ENCODE assay signal across 22 cellular contexts in the genomic region with DNA sequence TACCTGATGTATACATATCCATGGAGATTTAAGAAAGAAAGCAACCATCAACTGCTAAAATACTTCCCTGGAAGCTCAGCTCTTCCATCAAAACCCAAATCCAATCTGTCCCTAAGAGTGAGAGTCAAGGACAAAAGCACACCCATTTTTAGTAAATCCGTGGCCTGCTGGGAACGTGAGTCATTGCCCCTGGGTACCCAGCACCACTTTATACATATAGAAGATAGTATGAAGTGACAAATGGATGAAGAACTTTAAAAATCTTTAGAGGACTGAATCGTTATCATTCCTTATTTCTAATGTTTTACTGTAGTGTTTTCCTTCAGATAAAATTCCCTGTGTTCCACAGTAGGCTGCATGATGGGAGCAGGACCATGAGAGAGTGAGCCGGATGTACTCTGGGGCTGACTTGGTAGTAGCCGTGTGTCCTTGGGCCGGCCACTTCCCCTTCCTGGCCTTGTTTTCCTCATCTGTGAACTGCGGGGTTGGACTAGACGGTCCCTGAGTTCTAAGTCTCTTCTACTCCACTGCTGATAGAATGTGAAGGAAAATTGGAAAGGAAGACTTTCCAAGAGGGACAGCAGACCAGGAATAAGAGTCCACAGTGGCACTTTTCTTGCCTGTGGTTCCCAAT. TPM values are rescaled to one million over a fixed set of nuclear protein-coding genes. Genes with fewer than 3 reads are reported as not detected.
DNase-seq lines count a peak whose midpoint lies in the region; ATAC-seq, FAIRE-seq and TF ChIP-seq lines count a peak whose summit lies in the region.
"Had no signal": no experiment of that assay in that cellular context is flagged by ENCODE, and none has a peak within 500 bp of the region (broad histone marks: within the 10 kb centered on the region; RNA-seq: fewer than 3 reads in every experiment).

No MANE protein-coding gene starts in this region.

- no peak for TF ChIP-seq RAD21 in GM12878 (IDR thresholded peaks at IDR 0.05; ENCODE audit: insufficient read depth, low read depth, low read length)

- H3K4me1 ChIP-seq in GM12878 (ENCODE audit: control insufficient read depth, insufficient read depth, low read length): peaks cover 61% of the 10 kb centered on the region

- H3K36me3 Mint-ChIP-seq in CD14-positive monocyte (peaks cover 11 to 15% of the 10 kb centered on the region in 2 donors), IgD-negative memory B cell (peaks cover 3% of the 10 kb centered on the region), osteocyte (ENCODE audit: unreplicated experiment) (peaks cover 4% of the 10 kb centered on the region)
- peaks cover 9% of the 10 kb centered on the region for H3K36me3 Mint-ChIP-seq in T-helper 2 cell treated with Interferon-gamma antibody and Interleukin-4, amounts not matched to agents 5 μg/mL and 100 μg/mL, for 36 hours (ENCODE audit: low read depth)

- TF ChIP-seq POLR2A in GM12878 (IDR thresholded peaks at IDR 0.05; ENCODE audit: low read depth, low read length): no peak

- H3K27ac Mint-ChIP-seq in CD14-positive monocyte (peak overlapping the region in 4 of 7 donors; percentile 6 to 65 (median 29)), IgD-negative memory B cell (peak overlapping the region; percentile 43 to 91 (median 81)), osteocyte (ENCODE audit: unreplicated experiment) (peak overlapping the region; percentile 68)
- no peak overlapping the region for H3K27ac Mint-ChIP-seq in T-helper 2 cell treated with Interferon-gamma antibody and Interleukin-4, amounts not matched to agents 5 μg/mL and 100 μg/mL, for 36 hours
- H3K27ac Mint-ChIP-seq: activated CD4-positive, alpha-beta memory T cell treated with anti-CD3 and anti-CD28 coated beads, Interleukin-2, amount 10 ng/mL, durations not matched to agents 7 days and 5 days; activated naive CD4-positive, alpha-beta T cell treated with anti-CD3 and anti-CD28 coated beads, Interleukin-2, amount 50 U/mL, for 24 hours; activated T-cell treated with anti-CD3 and anti-CD28 coated beads, Interleukin-2, amount 50 U/mL, for 72 hours had no signal

- H3K27me3 ChIP-seq in GM12878 (replicated peaks in 1 of 2; ENCODE audit: control insufficient read depth in 2 of 2, insufficient read depth in 2 of 2, low read length in 1 of 2): no peaks in the 10 kb centered on the region

- TF ChIP-seq CTCF in CD14-positive monocyte (IDR thresholded peaks at IDR 0.05): no peak
- no peak for TF ChIP-seq CTCF in GM12878 (IDR thresholded peaks at IDR 0.05 in 2 of 3, conservative IDR thresholded peaks at IDR 0.05 in 1 of 3; ENCODE audit: control insufficient read depth in 2 of 3, extremely low read depth in 1 of 3, insufficient read depth in 1 of 3, low read depth in 3 of 3, low read length in 3 of 3)
- no peak for TF ChIP-seq CTCF in osteocyte (IDR thresholded peaks at IDR 0.05)

- BruUV-seq in GM12878 (replicated peaks; lab: Mats Ljungman, UMichigan): no TSS peak

- H3K27ac ChIP-seq in GM12878 (ENCODE audit: control insufficient read depth, insufficient read depth): no peak overlapping the region
- H3K27ac ChIP-seq: epithelial cell of prostate, RWPE1 had no signal

- no peak overlapping the region for H3K9ac ChIP-seq in GM12878 (ENCODE audit: control insufficient read depth, insufficient read depth, low read length)

- no peak for FAIRE-seq in GM12878 (lab: Jason Lieb, UNC)
- FAIRE-seq: urothelium cell line had no signal

- no peak for ATAC-seq in GM12878
- ATAC-seq in GM21360 (IDR thresholded peaks at IDR 0.05; ENCODE audit: unreplicated experiment): no peak
- ATAC-seq in HG03342 (IDR thresholded peaks at IDR 0.05; ENCODE audit: unreplicated experiment): no peak
- ATAC-seq: activated T-cell treated with anti-CD3 and anti-CD28 coated beads, Interleukin-2, amount 50 U/mL, for 72 hours; left colon; sciatic nerve had no signal

- SMC1A ChIA-PET in GM12878 (lab: Charles Lee; ENCODE audit: uncharacterized antibody, unreplicated experiment): interaction anchor here (1.6 to 3.0 kb wide), 3 partner anchors 32 to 35 kb away, joined by 3 to 9 read pairs (median 8); no protein-coding TSS in a partner anchor

- no peaks in the 10 kb centered on the region; a peak in 2 of 4 replicates for H3K36me3 ChIP-seq in GM12878 (ENCODE audit: control insufficient read depth in 2 of 2, insufficient read depth in 2 of 2, low read length in 1 of 2)

- no peaks in the 10 kb centered on the region for H3K9me3 ChIP-seq in GM12878 (replicated peaks; ENCODE audit: control insufficient read depth, insufficient read depth, low read length)

- no peak overlapping the region; the same call in 1 of the 2 replicates for H3K4me2 ChIP-seq in GM12878 (ENCODE audit: control insufficient read depth, insufficient read depth)

- no peaks in the 10 kb centered on the region for H3K9me3 Mint-ChIP-seq in CD14-positive monocyte
- H3K9me3 Mint-ChIP-seq in IgD-negative memory B cell: no peaks in the 10 kb centered on the region
- H3K9me3 Mint-ChIP-seq in osteocyte (ENCODE audit: unreplicated experiment): no peaks in the 10 kb centered on the region
- H3K9me3 Mint-ChIP-seq in T-helper 2 cell treated with Interferon-gamma antibody and Interleukin-4, amounts not matched to agents 5 μg/mL and 100 μg/mL, for 36 hours: no peaks in the 10 kb centered on the region
- H3K9me3 Mint-ChIP-seq: activated CD4-positive, alpha-beta memory T cell treated with anti-CD3 and anti-CD28 coated beads, Interleukin-2, amount 10 ng/mL, durations not matched to agents 7 days and 5 days; activated naive CD4-positive, alpha-beta T cell treated with anti-CD3 and anti-CD28 coated beads, Interleukin-2, amount 50 U/mL, for 24 hours; activated T-cell treated with anti-CD3 and anti-CD28 coated beads, Interleukin-2, amount 50 U/mL, for 72 hours; brain had no signal

- no peaks in the 10 kb centered on the region for H4K20me1 ChIP-seq in GM12878 (ENCODE audit: control insufficient read depth, insufficient read depth)

- TF ChIP-seq EP300 in GM12878 (IDR thresholded peaks at IDR 0.05; ENCODE audit: borderline replicate concordance in 1 of 2, control insufficient read depth in 1 of 2, low read depth in 2 of 2, low read length in 2 of 2): no peak

- H3K4me3 Mint-ChIP-seq in CD14-positive monocyte: no peak overlapping the region
- H3K4me3 Mint-ChIP-seq in IgD-negative memory B cell: peak overlapping the region in 3 of 4 donors; percentile 27 to 69 (median 49)
- H3K4me3 Mint-ChIP-seq in osteocyte (ENCODE audit: unreplicated experiment): no peak overlapping the region
- H3K4me3 Mint-ChIP-seq in T-helper 2 cell treated with Interferon-gamma antibody and Interleukin-4, amounts not matched to agents 5 μg/mL and 100 μg/mL, for 36 hours: no peak overlapping the region
- H3K4me3 Mint-ChIP-seq: activated CD4-positive, alpha-beta memory T cell treated with anti-CD3 and anti-CD28 coated beads, Interleukin-2, amount 10 ng/mL, durations not matched to agents 7 days and 5 days; activated naive CD4-positive, alpha-beta T cell treated with anti-CD3 and anti-CD28 coated beads, Interleukin-2, amount 50 U/mL, for 24 hours; activated T-cell treated with anti-CD3 and anti-CD28 coated beads, Interleukin-2, amount 50 U/mL, for 72 hours; brain had no signal

- WGBS in GM12878 (ENCODE audit: insufficient coverage, insufficient replicate concordance, low lambda C conversion rate, missing lambda C conversion rate): 57% methylated on average over 8 of the region's 8 CpGs

- H2AFZ ChIP-seq in GM12878 (ENCODE audit: control insufficient read depth, low read depth, low read length): no peak overlapping the region

- H3K4me1 Mint-ChIP-seq in CD14-positive monocyte (peaks cover 62% of the 10 kb centered on the region), IgD-negative memory B cell (peaks cover 43 to 57% (median 53%) of the 10 kb centered on the region in 3 donors), osteocyte (ENCODE audit: unreplicated experiment) (peaks cover 31% of the 10 kb centered on the region)
- peaks cover 26% of the 10 kb centered on the region for H3K4me1 Mint-ChIP-seq in T-helper 2 cell treated with Interferon-gamma antibody and Interleukin-4, amounts not matched to agents 5 μg/mL and 100 μg/mL, for 36 hours (ENCODE audit: low read depth)

- CTCF ChIA-PET in GM12878 (lab: Yijun Ruan, JAX): interaction anchor here (1.6 to 9.9 kb wide), 2 partner anchors 10 to 111 kb away, joined by 6 to 119 read pairs; no protein-coding TSS in a partner anchor

- intact Hi-C loops in CD14-positive monocyte (cut with micrococcal nuclease): no loop called here
- intact Hi-C loops in GM12878 (cut with micrococcal nuclease; ENCODE audit: unreplicated experiment): no loop called here

- in situ Hi-C loops in GM12878 (cut with MboI): no loop called here

- DNase-seq in CD14-positive monocyte (ENCODE audit: low spot score) (no peak), GM12878 (ENCODE audit: low read depth, low spot score) (no peak), osteocyte (ENCODE audit: extremely low spot score, unreplicated experiment) (no peak), NCI-H82 treated with DMSO at 0.1 percent for 48 hours (lab: John Stamatoyannopoulos, UW; ENCODE audit: unreplicated experiment) (no peak)
- no peak for DNase-seq in T-helper 2 cell treated with Interferon-gamma antibody and Interleukin-4, amounts not matched to agents 5 μg/mL and 100 μg/mL, for 36 hours (ENCODE audit: low spot score)
- DNase-seq: activated CD4-positive, alpha-beta memory T cell treated with anti-CD3 and anti-CD28 coated beads, Interleukin-2, amount 10 ng/mL, durations not matched to agents 7 days and 5 days; activated T-cell treated with anti-CD3 and anti-CD28 coated beads, Interleukin-2, amount 50 U/mL, for 72 hours; Calu3; GF-D8; left colon; NCI-H187 treated with DMSO at 0.1 percent for 48 hours; NCI-H446; SW 1271 had no signal

- peaks cover 5% of the 10 kb centered on the region; the same call in 1 of the 2 replicates for H3K79me2 ChIP-seq in GM12878 (ENCODE audit: control insufficient read depth, insufficient read depth, low read length)

- RAD21 ChIA-PET in GM12878 (lab: Charles Lee; ENCODE audit: unreplicated experiment): interaction anchor here (1.0 to 1.1 kb wide), 3 partner anchors 48 to 110 kb away, joined by 3 read pairs; no protein-coding TSS in a partner anchor

- POLR2A ChIA-PET in GM12878 (lab: Charles Lee): interaction anchor here (1.2 to 1.4 kb wide), 2 partner anchors 13 to 81 kb away, joined by 3 read pairs; no protein-coding TSS in a partner anchor

- no peak overlapping the region for H3K4me3 ChIP-seq in GM12878

- no peaks in the 10 kb centered on the region for H3K27me3 Mint-ChIP-seq in CD14-positive monocyte (ENCODE audit: low read depth in 3 of 3)
- no peaks in the 10 kb centered on the region for H3K27me3 Mint-ChIP-seq in IgD-negative memory B cell
- no peaks in the 10 kb centered on the region for H3K27me3 Mint-ChIP-seq in osteocyte (ENCODE audit: unreplicated experiment)
- H3K27me3 Mint-ChIP-seq in T-helper 2 cell treated with Interferon-gamma antibody and Interleukin-4, amounts not matched to agents 5 μg/mL and 100 μg/mL, for 36 hours (ENCODE audit: low read depth): no peaks in the 10 kb centered on the region
- H3K27me3 Mint-ChIP-seq: activated CD4-positive, alpha-beta memory T cell treated with anti-CD3 and anti-CD28 coated beads, Interleukin-2, amount 10 ng/mL, durations not matched to agents 7 days and 5 days; activated naive CD4-positive, alpha-beta T cell treated with anti-CD3 and anti-CD28 coated beads, Interleukin-2, amount 50 U/mL, for 24 hours; brain had no signal

RNA-seq across cellular contexts. Expression of gene CEP68, which starts 28.5 kb away (rescaled TPM):
- polyA plus RNA-seq in CD14-positive monocyte (1 to 10 TPM; 2.5 to 2.8 TPM), IgD-negative memory B cell (12.1 TPM), GM12878 (2011; rRNA removed) (6.2 and 6.5 TPM in 2 replicates), GM12878 (2014; fragmentation: Illumina TruSeq; extraction: Trizol) (7.6 and 7.7 TPM in 2 replicates), GM12878 (2014; fragmentation: Nextera tagmentation; extraction: Ambion mirVana) (1 to 10 TPM; 1.1 to 2.2 TPM), GM12878 (2014; rRNA removed) (6.1 and 6.5 TPM in 2 replicates), GM12878 (2016; fragmentation: Nextera tagmentation; extraction: Ambion mirVana) (10 to 100 TPM in 1 of 2 experiments, 1 to 10 TPM in 1; 9.7 to 11.1 TPM)
- 45.8 and 53.3 TPM in 2 replicates for total RNA-seq in GM12878 (2013; cell fraction: nucleolus; rRNA removed)
- total RNA-seq in GM12878 (2014; rRNA removed) (6.9 and 7.6 TPM in 2 replicates), GM12878 (2014; rRNA removed; fragmentation: Illumina TruSeq; extraction: Trizol) (7.2 and 7.8 TPM in 2 replicates), GM12878 (2021) (10.8 and 11.1 TPM in 2 replicates), osteocyte (20.7 and 22.4 TPM in 2 replicates)
- polyA plus RNA-seq in GM12878 (2011; ENCODE audit: low read depth): 2.7 TPM
- polyA plus RNA-seq in GM12878 (2011; cell fraction: cytosol; rRNA removed): 4.2 and 4.8 TPM in 2 replicates
- 8.9 and 9.9 TPM in 2 replicates for polyA plus RNA-seq in GM12878 (2011; cell fraction: nucleus; rRNA removed)
- 4.8 and 6.5 TPM in 2 replicates for polyA plus RNA-seq in GM12878 (2012)
- 8.5 and 13.7 TPM in 2 replicates for polyA minus RNA-seq in GM12878 (2011; rRNA and poly(A)+ RNA removed)
- polyA minus RNA-seq in GM12878 (2011; cell fraction: cytosol; rRNA and poly(A)+ RNA removed): 2.7 and 4.9 TPM in 2 replicates
- polyA minus RNA-seq in GM12878 (2011; cell fraction: nucleus; rRNA and poly(A)+ RNA removed): 8.3 and 10.1 TPM in 2 replicates

RNA-seq across cellular contexts. Expression of gene SLC1A4, which starts 38.5 kb away (rescaled TPM):
- polyA plus RNA-seq in CD14-positive monocyte (1 to 10 TPM; 4.4 to 4.5 TPM), IgD-negative memory B cell (3.6 TPM), GM12878 (2011; rRNA removed) (20.3 and 26.9 TPM in 2 replicates), GM12878 (2014; fragmentation: Illumina TruSeq; extraction: Trizol) (27.4 TPM in 2 replicates), GM12878 (2014; fragmentation: Nextera tagmentation; extraction: Ambion mirVana) (10 to 100 TPM; 10.8 to 13.9 TPM), GM12878 (2014; rRNA removed) (28.0 and 29.0 TPM in 2 replicates), GM12878 (2016; fragmentation: Nextera tagmentation; extraction: Ambion mirVana) (10 to 100 TPM; 32.6 to 37.2 TPM)
- total RNA-seq in GM12878 (2013; cell fraction: nucleolus; rRNA removed): 16.4 and 16.7 TPM in 2 replicates
- total RNA-seq in GM12878 (2014; rRNA removed) (35.8 and 37.0 TPM in 2 replicates), GM12878 (2014; rRNA removed; fragmentation: Illumina TruSeq; extraction: Trizol) (23.2 and 23.8 TPM in 2 replicates), GM12878 (2021) (43.2 and 43.4 TPM in 2 replicates), osteocyte (78.7 and 81.8 TPM in 2 replicates)
- polyA plus RNA-seq in GM12878 (2011; ENCODE audit: low read depth): 24.9 TPM
- polyA plus RNA-seq in GM12878 (2011; cell fraction: cytosol; rRNA removed): 27.0 and 29.7 TPM in 2 replicates
- polyA plus RNA-seq in GM12878 (2011; cell fraction: nucleus; rRNA removed): 30.5 and 33.0 TPM in 2 replicates
- polyA plus RNA-seq in GM12878 (2012): 27.7 and 31.8 TPM in 2 replicates
- 49.4 and 72.0 TPM in 2 replicates for polyA minus RNA-seq in GM12878 (2011; rRNA and poly(A)+ RNA removed)
- polyA minus RNA-seq in GM12878 (2011; cell fraction: cytosol; rRNA and poly(A)+ RNA removed): 22.5 and 26.3 TPM in 2 replicates
- polyA minus RNA-seq in GM12878 (2011; cell fraction: nucleus; rRNA and poly(A)+ RNA removed): 12.0 and 23.5 TPM in 2 replicates

Comparison
In these comparisons a context has a peak if more than half of its experiments do, and no peak if none do; other contexts are left out.
1. H3K4me3 Mint-ChIP-seq: peak in IgD-negative memory B cell (3 of 4); none in CD14-positive monocyte (0 of 2), osteocyte (single experiment) and T-helper 2 cell treated with Interferon-gamma antibody and Interleukin-4, amounts not matched to agents 5 μg/mL and 100 μg/mL, for 36 hours (single experiment).